In genomic region chr18:7025194-7025593, GRCh38 we compare ENCODE assay signal across 28 cellular contexts.
"Had no signal": no experiment of that assay in that cellular context is flagged by ENCODE, and none has a peak within 500 bp of the region (broad histone marks: within the 10 kb centered on the region; RNA-seq: fewer than 3 reads in every experiment).

No MANE protein-coding gene starts in this region.

- H3K27me3 ChIP-seq: foreskin keratinocyte, gastroesophageal sphincter, heart left ventricle, hepatocyte, left lung, spleen, stomach, thyroid gland, vagina had no signal

- H3K4me2 ChIP-seq: hepatocyte had no signal

- H2AFZ ChIP-seq: hepatocyte had no signal

- H3K36me3 Mint-ChIP-seq: naive B cell; natural killer cell treated with Interleukin-12 subunit alpha and Interleukin-12 subunit beta and Interleukin-15 and Interleukin-18, amount 100 ng/mL, for 72 hours; stimulated activated memory B cell treated with anti-CD40 and anti-IgM and Interleukin-4, amounts not matched to agents 10 μg/mL and 1 μg/mL and 100 μg/mL, for 72 hours had no signal

- H3K9me3 ChIP-seq: esophagus muscularis mucosa, gastroesophageal sphincter, heart left ventricle, left lung, mucosa of descending colon, psoas muscle, spleen, stomach, thyroid gland, vagina had no signal

- H3K27ac Mint-ChIP-seq: mesothelial cell of epicardium; naive B cell; natural killer cell treated with Interleukin-12 subunit alpha and Interleukin-12 subunit beta and Interleukin-15 and Interleukin-18, amount 100 ng/mL, for 72 hours; stimulated activated memory B cell treated with anti-CD40 and anti-IgM and Interleukin-4, amounts not matched to agents 10 μg/mL and 1 μg/mL and 100 μg/mL, for 72 hours had no signal

- FAIRE-seq: endothelial cell of umbilical vein, islet of Langerhans had no signal

- H3K4me1 ChIP-seq: esophagus muscularis mucosa, foreskin keratinocyte, gastroesophageal sphincter, heart left ventricle, left lung, psoas muscle, spleen, stomach, thyroid gland, vagina had no signal

- DNase-seq: dermis blood vessel endothelial cell; effector memory CD4-positive, alpha-beta T cell; foreskin keratinocyte; heart left ventricle; left cardiac atrium; left lung; mesenchymal stem cell; mucosa of descending colon; naive B cell; psoas muscle; right cardiac atrium; spleen; stimulated activated CD4-positive, alpha-beta T cell treated with anti-CD3 and anti-CD28 coated beads, Interleukin-4, amount 100 ng/mL, for 4 hours; stomach; thyroid gland; trophoblast cell had no signal

- H3K4me3 ChIP-seq: coronary artery, esophagus muscularis mucosa, gastroesophageal sphincter, heart left ventricle, hepatocyte, left lung, mucosa of descending colon, psoas muscle, skin epidermis, spleen, stomach, thyroid gland, vagina had no signal

- H3K79me2 ChIP-seq: hepatocyte had no signal

- H3K27ac ChIP-seq: coronary artery, esophagus muscularis mucosa, foreskin keratinocyte, gastroesophageal sphincter, heart left ventricle, hepatocyte, left lung, psoas muscle, skin epidermis, spleen, stomach, thyroid gland, vagina had no signal

- H3K4me3 Mint-ChIP-seq: mesothelial cell of epicardium; natural killer cell treated with Interleukin-12 subunit alpha and Interleukin-12 subunit beta and Interleukin-15 and Interleukin-18, amount 100 ng/mL, for 72 hours; neural crest cell; stimulated activated memory B cell treated with anti-CD40 and anti-IgM and Interleukin-4, amounts not matched to agents 10 μg/mL and 1 μg/mL and 100 μg/mL, for 72 hours had no signal

- H3K36me3 ChIP-seq: esophagus muscularis mucosa, gastroesophageal sphincter, heart left ventricle, left lung, spleen, stomach, thyroid gland, vagina had no signal

- ATAC-seq: foreskin keratinocyte; gastroesophageal sphincter; heart left ventricle; left cardiac atrium; left lung; mucosa of descending colon; psoas muscle; right cardiac atrium; stimulated activated memory B cell treated with anti-CD40 and anti-IgM and Interleukin-4, amounts not matched to agents 10 μg/mL and 1 μg/mL and 100 μg/mL, for 72 hours had no signal

- H3K9me3 Mint-ChIP-seq: mesothelial cell of epicardium; natural killer cell treated with Interleukin-12 subunit alpha and Interleukin-12 subunit beta and Interleukin-15 and Interleukin-18, amount 100 ng/mL, for 72 hours; neural crest cell had no signal

- H3K4me1 Mint-ChIP-seq: mesothelial cell of epicardium; naive B cell; neural crest cell; stimulated activated memory B cell treated with anti-CD40 and anti-IgM and Interleukin-4, amounts not matched to agents 10 μg/mL and 1 μg/mL and 100 μg/mL, for 72 hours had no signal
